ENCODE assay signal across 8 cellular contexts in genomic region chr7:100483728-100484635, GRCh38. TPM values are rescaled to one million over a fixed set of nuclear protein-coding genes. Genes with fewer than 3 reads are reported as not detected.
A peak's percentile ranks its signal among the peaks of the same experiment; 100 is the strongest.
DNase-seq lines count a peak whose midpoint lies in the region; ATAC-seq, FAIRE-seq and TF ChIP-seq lines count a peak whose summit lies in the region.

TSS of gene NYAP1 (plus strand) at chr7:100483927. CDS start at chr7:100485312, 1,385 bp downstream.

- H3K27ac ChIP-seq in HUES64 (ENCODE audit: low read depth, low read length) (no peak within 1 kb of the TSS), small intestine (ENCODE audit: low read depth in 1 of 2, low read length in 1 of 2) (peak within 1 kb of the TSS in 1 of 2 donors; percentile 14)

- H3K4me3 Mint-ChIP-seq in activated CD8-positive, alpha-beta memory T cell treated with anti-CD3 and anti-CD28 coated beads, Interleukin-2, amount 10 ng/mL, durations not matched to agents 7 days and 5 days: peak within 1 kb of the TSS; percentile 72
- H3K4me3 Mint-ChIP-seq in T-helper 17 cell (peak within 1 kb of the TSS; percentile 92), immature natural killer cell (peak within 1 kb of the TSS; percentile 79 to 90 (median 83))

- TF ChIP-seq CTCF in bronchial epithelial cell (IDR thresholded peaks at IDR 0.05; ENCODE audit: insufficient read depth, low read length, severe bottlenecking): no peak

- H3K4me1 Mint-ChIP-seq in activated CD8-positive, alpha-beta memory T cell treated with anti-CD3 and anti-CD28 coated beads, Interleukin-2, amount 10 ng/mL, durations not matched to agents 7 days and 5 days: peaks cover 10% of the 10 kb centered on the region
- H3K4me1 Mint-ChIP-seq in T-helper 17 cell (peaks cover 21% of the 10 kb centered on the region), immature natural killer cell (peaks cover 11 to 13% of the 10 kb centered on the region in 2 donors)

- no peaks in the 10 kb centered on the region for H3K9me3 ChIP-seq in HUES64 (ENCODE audit: insufficient read depth, low read depth, low read length)
- no peaks in the 10 kb centered on the region for H3K9me3 ChIP-seq in T-helper 17 cell (ENCODE audit: control insufficient read depth, low read length, poor library complexity, severe bottlenecking)
- H3K9me3 ChIP-seq in small intestine (ENCODE audit: control insufficient read depth, low read depth): no peaks in the 10 kb centered on the region

- no peaks in the 10 kb centered on the region for H3K27me3 Mint-ChIP-seq in activated CD8-positive, alpha-beta memory T cell treated with anti-CD3 and anti-CD28 coated beads, Interleukin-2, amount 10 ng/mL, durations not matched to agents 7 days and 5 days
- H3K27me3 Mint-ChIP-seq in T-helper 17 cell (no peaks in the 10 kb centered on the region), immature natural killer cell (ENCODE audit: low read depth in 3 of 3) (peaks cover 3 to 7% (median 6%) of the 10 kb centered on the region in 3 donors)

- no peak for DNase-seq in activated CD8-positive, alpha-beta memory T cell treated with anti-CD3 and anti-CD28 coated beads, Interleukin-2, amount 10 ng/mL, durations not matched to agents 7 days and 5 days
- no peak for DNase-seq in activated CD8-positive, alpha-beta memory T cell treated with anti-CD3 and anti-CD28 coated beads, Interleukin-2, amount 50 U/mL, for 48 hours
- DNase-seq in T-helper 17 cell (peak in 2 of 3 donors; percentile 63 to 65), bronchial epithelial cell (ENCODE audit: low read depth) (peak; percentile 30), immature natural killer cell (peak in 1 of 3 donors; percentile 18), small intestine (peak; percentile 48)

- no peaks in the 10 kb centered on the region for H3K9me3 Mint-ChIP-seq in activated CD8-positive, alpha-beta memory T cell treated with anti-CD3 and anti-CD28 coated beads, Interleukin-2, amount 10 ng/mL, durations not matched to agents 7 days and 5 days (ENCODE audit: low read depth)
- H3K9me3 Mint-ChIP-seq in immature natural killer cell: no peaks in the 10 kb centered on the region

- H3K36me3 Mint-ChIP-seq in activated CD8-positive, alpha-beta memory T cell treated with anti-CD3 and anti-CD28 coated beads, Interleukin-2, amount 10 ng/mL, durations not matched to agents 7 days and 5 days: peaks cover 1% of the 10 kb centered on the region
- no peaks in the 10 kb centered on the region for H3K36me3 Mint-ChIP-seq in T-helper 17 cell (ENCODE audit: low read depth)
- peaks cover 0 to 2% (median 0%) of the 10 kb centered on the region in 3 donors for H3K36me3 Mint-ChIP-seq in immature natural killer cell

- peak within 1 kb of the TSS; percentile 61 for H3K9ac ChIP-seq in HUES64 (ENCODE audit: low read depth, low read length)

- H3K4me1 ChIP-seq in HUES64 (ENCODE audit: insufficient read depth, low read length): peaks cover 12% of the 10 kb centered on the region; the same call in 1 of the 2 replicates
- peaks cover 0 to 4% of the 10 kb centered on the region in 2 donors for H3K4me1 ChIP-seq in small intestine (ENCODE audit: control insufficient read depth in 2 of 2, insufficient read depth in 1 of 2, low read depth in 1 of 2, low read length in 1 of 2)

- H3K27me3 ChIP-seq in HUES64 (ENCODE audit: insufficient read depth, low read length) (no peaks in the 10 kb centered on the region), bronchial epithelial cell (ENCODE audit: control insufficient read depth, insufficient read depth, low read length) (no peaks in the 10 kb centered on the region), small intestine (ENCODE audit: control insufficient read depth in 2 of 2, insufficient read depth in 2 of 2, low read length in 2 of 2) (no peaks in the 10 kb centered on the region)

- WGBS in HUES64: 25% methylated on average over 19 of the region's 44 CpGs
- WGBS in small intestine, 3 donors: 24 to 46% (median 38%) methylated on average over 25 to 44 of the region's 44 CpGs

- H3K36me3 ChIP-seq in HUES64 (ENCODE audit: insufficient read depth, low read length) (0 out of 2 replicates have a peak, but pooled peaks cover 2% of the 10 kb centered on the region), bronchial epithelial cell (ENCODE audit: control insufficient read depth, insufficient read depth, low read length) (no peaks in the 10 kb centered on the region), small intestine (ENCODE audit: control insufficient read depth in 2 of 2, insufficient read depth in 2 of 2, low read length in 2 of 2) (no peaks in the 10 kb centered on the region)

- H3K4me3 ChIP-seq in HUES64 (ENCODE audit: low read length) (peak within 1 kb of the TSS; percentile 76), bronchial epithelial cell (ENCODE audit: low read depth, low read length) (peak within 1 kb of the TSS; percentile 52), small intestine (ENCODE audit: low read depth in 1 of 2, low read length in 2 of 2) (peak within 1 kb of the TSS; percentile 45 to 54)

- peak within 1 kb of the TSS; percentile 59 for H3K27ac Mint-ChIP-seq in activated CD8-positive, alpha-beta memory T cell treated with anti-CD3 and anti-CD28 coated beads, Interleukin-2, amount 10 ng/mL, durations not matched to agents 7 days and 5 days
- H3K27ac Mint-ChIP-seq in T-helper 17 cell (peak within 1 kb of the TSS; percentile 79), immature natural killer cell (peak within 1 kb of the TSS in 4 of 6 donors; percentile 3 to 81 (median 24))

- peak; percentile 11 for ATAC-seq in activated CD8-positive, alpha-beta memory T cell treated with anti-CD3 and anti-CD28 coated beads, Interleukin-2, amount 10 ng/mL, durations not matched to agents 7 days and 5 days
- ATAC-seq in T-helper 17 cell (peak; percentile 54), GM18870 (IDR thresholded peaks at IDR 0.05; ENCODE audit: unreplicated experiment) (no peak)

- no peak for FAIRE-seq in bronchial epithelial cell (lab: Jason Lieb, UNC)
- FAIRE-seq in small intestine (lab: Jason Lieb, UNC): no peak

- CTCF ChIA-PET in activated CD8-positive, alpha-beta memory T cell treated with anti-CD3 and anti-CD28 coated beads, Interleukin-2, amount 10 ng/mL, durations not matched to agents 7 days and 5 days (lab: Charles Lee): interaction anchor here (1.4 to 9.4 kb wide), 6 partner anchors 15 to 81 kb away, joined by 5 to 102 read pairs (median 9); no protein-coding TSS in a partner anchor

RNA-seq across cellular contexts. Expression of gene NYAP1, which starts in this region (rescaled TPM):
- total RNA-seq in activated CD8-positive, alpha-beta memory T cell treated with anti-CD3 and anti-CD28 coated beads, Interleukin-2, amount 10 ng/mL, durations not matched to agents 7 days and 5 days: under 1 TPM; 0.07 to 0.12 TPM
- 2.1 TPM for polyA plus RNA-seq in HUES64 (2013, experiment 1 of 2)
- polyA plus RNA-seq in HUES64 (2013, experiment 2 of 2): 2.8 TPM
- total RNA-seq in T-helper 17 cell (1 to 10 TPM; 1.3 TPM), bronchial epithelial cell (under 0.01 and 0.64 TPM in 2 replicates)
- polyA plus RNA-seq in immature natural killer cell (not detected), small intestine (1 to 10 TPM in 1 of 3 donors, not detected in 2; 2.3 TPM)

Comparison
In these comparisons a context has a peak if more than half of its experiments do, and no peak if none do; other contexts are left out.
1. Peak in ATAC-seq in activated CD8-positive, alpha-beta memory T cell treated with anti-CD3 and anti-CD28 coated beads, Interleukin-2, amount 10 ng/mL, durations not matched to agents 7 days and 5 days; RNA of the gene not detected or under 1 TPM.
2. Peak in DNase-seq and H3K4me3 ChIP-seq in bronchial epithelial cell; RNA of the gene not detected or under 1 TPM.
3. DNase-seq: peak in T-helper 17 cell (2 of 3) and small intestine (single experiment); none in activated CD8-positive, alpha-beta memory T cell treated with anti-CD3 and anti-CD28 coated beads, Interleukin-2, amount 10 ng/mL, durations not matched to agents 7 days and 5 days (single experiment) and activated CD8-positive, alpha-beta memory T cell treated with anti-CD3 and anti-CD28 coated beads, Interleukin-2, amount 50 U/mL, for 48 hours (single experiment).
4. H3K27ac Mint-ChIP-seq: peak in every context shown above with its lines; median percentile 79 in T-helper 17 cell; 59 in activated CD8-positive, alpha-beta memory T cell treated with anti-CD3 and anti-CD28 coated beads, Interleukin-2, amount 10 ng/mL, durations not matched to agents 7 days and 5 days; 24 in immature natural killer cell.
5. Peak in every context shown above with its lines, with median percentiles within 50 percentile points of each other: H3K4me3 Mint-ChIP-seq and H3K4me3 ChIP-seq.